ENCODE assay signal across 9 cellular contexts in genomic region chr7:77989981-77990566, GRCh38.
DNase-seq lines count a peak whose midpoint lies in the region; ATAC-seq and TF ChIP-seq lines count a peak whose summit lies in the region.
"Had no signal": no experiment of that assay in that cellular context is flagged by ENCODE, and none has a peak within 500 bp of the region (broad histone marks: within the 10 kb centered on the region; RNA-seq: fewer than 3 reads in every experiment).

No MANE protein-coding gene starts in this region.

- POLR2A ChIA-PET in PC-3 (lab: Charles Lee; ENCODE audit: unreplicated experiment), result no interaction called here

- H3K9me3 ChIP-seq in PC-3 (ENCODE audit: low read length) (no peaks in the 10 kb centered on the region), T-helper 17 cell (ENCODE audit: control insufficient read depth, low read length, poor library complexity, severe bottlenecking) (no peaks in the 10 kb centered on the region)
- H3K9me3 ChIP-seq: thyroid gland had no signal

- H3K4me1 Mint-ChIP-seq in T-helper 17 cell, result peaks cover 2% of the 10 kb centered on the region

- H3K27ac Mint-ChIP-seq in T-helper 17 cell, result no peak overlapping the region

- CTCF ChIA-PET in PC-3 (lab: Charles Lee), result no interaction called here

- ATAC-seq in PC-3 (peak; percentile 48), foreskin keratinocyte (peak; percentile 26), T-helper 17 cell (no peak), Right ventricle myocardium superior (ENCODE audit: poor library complexity) (no peak)

- H3K79me2 ChIP-seq in PC-3 (ENCODE audit: low read length), result no peaks in the 10 kb centered on the region

- intact Hi-C loops in PC-3 (cut with micrococcal nuclease) (no loop called here), Right ventricle myocardium superior (cut with DNase I) (no loop called here)

- peak; percentile 4; the same call in 1 of the 2 replicates for TF ChIP-seq CTCF in C4-2B (conservative IDR thresholded peaks at IDR 0.05)
- TF ChIP-seq CTCF in GM12865 (IDR thresholded peaks at IDR 0.05; ENCODE audit: insufficient read depth, low read depth, low read length, missing control alignments), result peak; percentile 28
- no peak; the same call in 1 of the 2 replicates for TF ChIP-seq CTCF in PC-3 (conservative IDR thresholded peaks at IDR 0.05; ENCODE audit: low read depth, low read length)
- TF ChIP-seq CTCF in foreskin keratinocyte (conservative IDR thresholded peaks at IDR 0.05), result peak; percentile 27

- no peaks in the 10 kb centered on the region for H3K36me3 ChIP-seq in PC-3 (ENCODE audit: low read depth, low read length)
- H3K36me3 ChIP-seq: thyroid gland had no signal

- H2AFZ ChIP-seq in PC-3 (ENCODE audit: low read length), result no peak overlapping the region

- H3K27me3 ChIP-seq in PC-3 (ENCODE audit: low read length) (peaks cover 20% of the 10 kb centered on the region; the same call in 1 of the 2 replicates), foreskin keratinocyte (no peaks in the 10 kb centered on the region)
- H3K27me3 ChIP-seq: thyroid gland had no signal

- H3K4me1 ChIP-seq in PC-3 (ENCODE audit: insufficient read depth, low read length) (no peaks in the 10 kb centered on the region), foreskin keratinocyte (no peaks in the 10 kb centered on the region)
- H3K4me1 ChIP-seq: thyroid gland had no signal

- no peak overlapping the region for H3K4me3 Mint-ChIP-seq in T-helper 17 cell

- no peak overlapping the region for H3K4me2 ChIP-seq in PC-3 (ENCODE audit: low read length)

- H3K36me3 Mint-ChIP-seq in T-helper 17 cell (ENCODE audit: low read depth), result peaks cover 3% of the 10 kb centered on the region

- peak overlapping the region; percentile 0; the same call in 1 of the 2 replicates for H3K27ac ChIP-seq in C4-2B
- H3K27ac ChIP-seq in PC-3 (ENCODE audit: low read length), result no peak overlapping the region
- H3K27ac ChIP-seq in foreskin keratinocyte, result no peak overlapping the region
- H3K27ac ChIP-seq: thyroid gland had no signal

- no peaks in the 10 kb centered on the region for H4K20me1 ChIP-seq in PC-3 (ENCODE audit: low read length)

- DNase-seq in GM12865 (ENCODE audit: low read depth) (peak; percentile 34), PC-3 (peak; percentile 20), foreskin keratinocyte (no peak), hippocampal formation (lab: John Stamatoyannopoulos, UW) (no peak), AG08395 (ENCODE audit: low spot score) (no peak), T-helper 17 cell (no peak), Right ventricle myocardium superior (no peak)

- no TSS peak for BruUV-seq in PC-3 (replicated peaks; lab: Mats Ljungman, UMichigan)

- peaks cover 28% of the 10 kb centered on the region for H3K27me3 Mint-ChIP-seq in T-helper 17 cell

- no peaks in the 10 kb centered on the region for H3F3A ChIP-seq in PC-3 (ENCODE audit: low read length, unreplicated experiment)

- H3K9ac ChIP-seq in PC-3 (ENCODE audit: low read length), result no peak overlapping the region

- no peaks in the 10 kb centered on the region for H3K9me2 ChIP-seq in PC-3 (replicated peaks; ENCODE audit: low read length)

- H3K4me3 ChIP-seq in GM12865 (ENCODE audit: low read depth, low read length), result no peak overlapping the region
- no peak overlapping the region for H3K4me3 ChIP-seq in PC-3 (ENCODE audit: low read length)
- H3K4me3 ChIP-seq: thyroid gland had no signal

Comparison
In these comparisons a context has a peak if more than half of its experiments do, and no peak if none do; other contexts are left out.
1. DNase-seq: peak in GM12865 (single experiment) and PC-3 (single experiment); none in foreskin keratinocyte (0 of 2), hippocampal formation (0 of 2), AG08395 (single experiment), T-helper 17 cell (0 of 3) and Right ventricle myocardium superior (single experiment).
2. ATAC-seq: peak in PC-3 (single experiment) and foreskin keratinocyte (single experiment); none in T-helper 17 cell (single experiment) and Right ventricle myocardium superior (single experiment).